ENCODE assay signal across 13 cellular contexts in the genomic region with DNA sequence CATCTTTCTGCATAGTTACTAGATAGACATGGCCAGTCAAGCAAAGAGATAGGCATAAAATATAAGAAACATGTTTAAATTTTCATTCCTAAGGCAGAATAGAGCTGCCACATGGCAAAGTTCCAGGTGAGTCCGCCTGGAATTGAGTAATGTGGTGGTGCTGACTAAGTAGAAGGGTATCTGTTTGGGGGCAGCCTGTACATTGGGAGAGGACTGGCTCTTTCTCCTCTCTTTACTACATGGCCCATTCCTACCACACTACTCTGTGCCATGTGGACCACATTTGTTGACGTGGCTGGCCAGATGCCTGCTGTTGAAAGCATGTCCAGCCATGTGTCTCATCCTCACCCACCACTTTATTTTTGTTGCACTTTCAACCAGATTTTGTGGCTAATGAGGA.
A peak's percentile ranks its signal among the peaks of the same experiment; 100 is the strongest.
DNase-seq lines count a peak whose midpoint lies in the region; ATAC-seq and TF ChIP-seq lines count a peak whose summit lies in the region.
"Had no signal": no experiment of that assay in that cellular context is flagged by ENCODE, and none has a peak within 500 bp of the region (broad histone marks: within the 10 kb centered on the region; RNA-seq: fewer than 3 reads in every experiment).

No MANE protein-coding gene starts in this region.

- H3K36me3 ChIP-seq in MG63 (no peaks in the 10 kb centered on the region), heart right ventricle (no peaks in the 10 kb centered on the region), SJCRH30 (no peaks in the 10 kb centered on the region)
- H3K36me3 ChIP-seq: transverse colon had no signal

- TF ChIP-seq CTCF in cardiac fibroblast (IDR thresholded peaks at IDR 0.05; ENCODE audit: low read depth, low read length) (no peak), heart right ventricle (IDR thresholded peaks at IDR 0.05) (no peak)

- intact Hi-C loops in heart right ventricle (cut with DNase I): no loop called here

- no peak overlapping the region for H3K27ac ChIP-seq in heart right ventricle
- H3K27ac ChIP-seq in SJCRH30: no peak overlapping the region
- H3K27ac ChIP-seq: transverse colon had no signal

- no peaks in the 10 kb centered on the region for H3K9me3 ChIP-seq in MG63
- no peaks in the 10 kb centered on the region for H3K9me3 ChIP-seq in heart right ventricle
- no peaks in the 10 kb centered on the region for H3K9me3 ChIP-seq in SJCRH30 (replicated peaks)
- H3K9me3 ChIP-seq: transverse colon had no signal

- no peaks in the 10 kb centered on the region for H3K27me3 ChIP-seq in MG63
- no peaks in the 10 kb centered on the region for H3K27me3 ChIP-seq in heart right ventricle
- no peaks in the 10 kb centered on the region for H3K27me3 ChIP-seq in SJCRH30
- H3K27me3 ChIP-seq: transverse colon had no signal

- DNase-seq in AG20443 (ENCODE audit: low spot score) (peak; percentile 69), MG63 (peak; percentile 97), cardiac fibroblast (ENCODE audit: low read depth in 2 of 2) (peak; percentile 92 to 96), myocyte (ENCODE audit: low read depth) (peak; percentile 60), SK-N-DZ (ENCODE audit: low spot score) (no peak), T-helper 2 cell (no peak), heart right ventricle (no peak), SJCRH30 (no peak)
- DNase-seq: activated T-cell treated with anti-CD3 and anti-CD28 coated beads, Interleukin-2, amount 50 U/mL, for 4 hours; CD4-positive, alpha-beta memory T cell; NCI-H510A treated with DMSO at 0.1 percent for 48 hours; Right ventricle myocardium superior; transverse colon had no signal

- no peak overlapping the region for H3K4me3 ChIP-seq in MG63
- no peak overlapping the region for H3K4me3 ChIP-seq in cardiac fibroblast (replicated peaks in 1 of 2; ENCODE audit: low read depth in 2 of 2, low read length in 2 of 2)
- H3K4me3 ChIP-seq in heart right ventricle: no peak overlapping the region
- no peak overlapping the region for H3K4me3 ChIP-seq in SJCRH30
- H3K4me3 ChIP-seq: transverse colon had no signal

- no peak for ATAC-seq in heart right ventricle
- ATAC-seq: activated T-cell treated with anti-CD3 and anti-CD28 coated beads, Interleukin-2, amount 50 U/mL, for 4 hours had no signal

- 70 to 71% methylated on average over 2 of the region's 2 CpGs for WGBS in heart right ventricle, 2 donors

- H3K4me1 ChIP-seq in heart right ventricle: peaks cover 0 to 3% (median 0%) of the 10 kb centered on the region in 9 donors
- H3K4me1 ChIP-seq in SJCRH30: no peaks in the 10 kb centered on the region
- H3K4me1 ChIP-seq: transverse colon had no signal

Comparison
In these comparisons a context has a peak if more than half of its experiments do, and no peak if none do; other contexts are left out.
1. DNase-seq: peak in AG20443 (single experiment), MG63 (single experiment), cardiac fibroblast (2 of 2) and myocyte (single experiment); none in SK-N-DZ (single experiment), T-helper 2 cell (0 of 5), heart right ventricle (0 of 2) and SJCRH30 (0 of 2).